In the genomic region with DNA sequence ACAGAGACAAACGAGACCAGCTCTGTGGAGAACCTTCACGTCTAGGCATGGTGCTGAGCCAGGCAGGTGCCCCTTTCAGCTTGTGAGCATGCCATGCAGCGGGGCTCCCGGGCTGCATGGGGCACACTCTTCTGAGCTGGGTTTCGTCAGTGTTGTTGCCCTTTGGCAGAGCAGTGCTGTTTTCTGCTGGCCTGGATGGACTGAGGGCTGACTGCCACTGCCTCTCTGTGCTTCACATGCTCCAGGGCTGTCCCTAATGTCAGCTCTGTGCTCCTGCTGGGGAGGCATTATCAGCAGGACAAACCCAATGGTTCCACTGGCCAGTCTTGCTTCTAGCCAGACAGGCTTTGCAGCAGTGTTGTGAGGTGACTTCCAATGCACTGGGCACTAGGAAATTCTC, we compare ENCODE assay signal across 1 cellular context.
TF ChIP-seq lines count a peak whose summit lies in the region.

No MANE protein-coding gene starts in this region.

TF ChIP-seq in H1, 55 proteins besides CTCF, POLR2A, EP300 and RAD21:
- TF ChIP-seq POU5F1 (IDR thresholded peaks at IDR 0.05; ENCODE audit: low read depth, low read length) = no peak
- no peak for TF ChIP-seq ATF3 (IDR thresholded peaks at IDR 0.05; ENCODE audit: insufficient read depth, low read depth, low read length)
- TF ChIP-seq TBP (IDR thresholded peaks at IDR 0.05; ENCODE audit: low read depth, low read length) = no peak
- TF ChIP-seq CBX8 (IDR thresholded peaks at IDR 0.05; ENCODE audit: borderline replicate concordance, low read depth, low read length) = no peak
- TF ChIP-seq POLR2AphosphoS5 (IDR thresholded peaks at IDR 0.05; ENCODE audit: low read depth, low read length) = no peak
- TF ChIP-seq RFX5 (IDR thresholded peaks at IDR 0.05; ENCODE audit: borderline replicate concordance, low read depth, low read length) = no peak
- no peak for TF ChIP-seq USF2 (IDR thresholded peaks at IDR 0.05; ENCODE audit: low read length)
- TF ChIP-seq ASH2L (IDR thresholded peaks at IDR 0.05; ENCODE audit: low read length) = no peak
